In genomic region chr1:192057766-192058165, GRCh38 we compare ENCODE assay signal across 26 cellular contexts.
DNase-seq lines count a peak whose midpoint lies in the region; ATAC-seq, FAIRE-seq and TF ChIP-seq lines count a peak whose summit lies in the region.
"Had no signal": no experiment of that assay in that cellular context is flagged by ENCODE, and none has a peak within 500 bp of the region (broad histone marks: within the 10 kb centered on the region; RNA-seq: fewer than 3 reads in every experiment).

No MANE protein-coding gene starts in this region.

- no peak for TF ChIP-seq POLR2A in vagina (IDR thresholded peaks at IDR 0.05)

- H3K36me3 ChIP-seq in left ventricle myocardium inferior (no peaks in the 10 kb centered on the region), vagina (no peaks in the 10 kb centered on the region)
- H3K36me3 ChIP-seq: BE2C, BLaER1 had no signal

- TF ChIP-seq CTCF in left ventricle myocardium inferior (IDR thresholded peaks at IDR 0.05; ENCODE audit: borderline replicate concordance) (no peak), vagina (IDR thresholded peaks at IDR 0.05) (no peak)

- H3K4me1 ChIP-seq in left ventricle myocardium inferior (peaks cover 20% of the 10 kb centered on the region), vagina (no peaks in the 10 kb centered on the region)
- H3K4me1 ChIP-seq: BE2C, BLaER1 had no signal

- FAIRE-seq in TTC549 (lab: Jason Lieb, UNC) = peak; percentile 74
- peak; percentile 17 for FAIRE-seq in frontal cortex (lab: Jason Lieb, UNC)
- FAIRE-seq: GM12891, GM19239 had no signal

- peak; percentile 37 for ATAC-seq in Right ventricle myocardium inferior
- no peak for ATAC-seq in left cardiac atrium
- no peak for ATAC-seq in HG03159 (IDR thresholded peaks at IDR 0.05; ENCODE audit: unreplicated experiment)

- H3K9me3 ChIP-seq in left ventricle myocardium inferior (replicated peaks) (no peaks in the 10 kb centered on the region), vagina (no peaks in the 10 kb centered on the region)
- H3K9me3 ChIP-seq: BE2C, BLaER1 had no signal

- no peak overlapping the region for H3K4me3 ChIP-seq in left ventricle myocardium inferior
- H3K4me3 ChIP-seq in vagina = no peak overlapping the region
- H3K4me3 ChIP-seq: BLaER1 had no signal

- H3K27me3 ChIP-seq in left ventricle myocardium inferior (ENCODE audit: low read depth) (no peaks in the 10 kb centered on the region), vagina (no peaks in the 10 kb centered on the region)
- H3K27me3 ChIP-seq: BE2C, BLaER1 had no signal

- no peak for DNase-seq in Right ventricle myocardium inferior (ENCODE audit: missing footprints)
- DNase-seq in left cardiac atrium = no peak
- no peak for DNase-seq in left ventricle myocardium inferior
- DNase-seq in cardiac septum (ENCODE audit: low spot score) = no peak
- no peak for DNase-seq in frontal cortex (ENCODE audit: low spot score in 2 of 2)
- DNase-seq in vagina (ENCODE audit: extremely low spot score in 2 of 2) = no peak
- DNase-seq: ACHN; BE2C; C1 segment of cervical spinal cord; CD4-positive, alpha-beta memory T cell; CD4-positive, CD25-positive, alpha-beta regulatory T cell; CD8-positive, alpha-beta memory T cell; COR-L47; DMS 273 treated with DMSO at 0.1 percent for 48 hours; DMS153; DMS53; DMS79; DND-41; EL; GF-D8 had no signal

- intact Hi-C loops in Right ventricle myocardium inferior (cut with DNase I) = no loop called here
- intact Hi-C loops in left cardiac atrium (cut with DNase I) = no loop called here
- intact Hi-C loops in left ventricle myocardium inferior (cut with micrococcal nuclease) = no loop called here
- intact Hi-C loops in cardiac septum (cut with DNase I) = no loop called here
- intact Hi-C loops in vagina (cut with DNase I) = no loop called here

- peak overlapping the region; percentile 16 for H3K27ac ChIP-seq in left ventricle myocardium inferior (replicated peaks)
- no peak overlapping the region for H3K27ac ChIP-seq in vagina
- H3K27ac ChIP-seq: 22Rv1, BLaER1 had no signal
